Comparison of ENCODE assay signal across 1 cellular context in the genomic region with DNA sequence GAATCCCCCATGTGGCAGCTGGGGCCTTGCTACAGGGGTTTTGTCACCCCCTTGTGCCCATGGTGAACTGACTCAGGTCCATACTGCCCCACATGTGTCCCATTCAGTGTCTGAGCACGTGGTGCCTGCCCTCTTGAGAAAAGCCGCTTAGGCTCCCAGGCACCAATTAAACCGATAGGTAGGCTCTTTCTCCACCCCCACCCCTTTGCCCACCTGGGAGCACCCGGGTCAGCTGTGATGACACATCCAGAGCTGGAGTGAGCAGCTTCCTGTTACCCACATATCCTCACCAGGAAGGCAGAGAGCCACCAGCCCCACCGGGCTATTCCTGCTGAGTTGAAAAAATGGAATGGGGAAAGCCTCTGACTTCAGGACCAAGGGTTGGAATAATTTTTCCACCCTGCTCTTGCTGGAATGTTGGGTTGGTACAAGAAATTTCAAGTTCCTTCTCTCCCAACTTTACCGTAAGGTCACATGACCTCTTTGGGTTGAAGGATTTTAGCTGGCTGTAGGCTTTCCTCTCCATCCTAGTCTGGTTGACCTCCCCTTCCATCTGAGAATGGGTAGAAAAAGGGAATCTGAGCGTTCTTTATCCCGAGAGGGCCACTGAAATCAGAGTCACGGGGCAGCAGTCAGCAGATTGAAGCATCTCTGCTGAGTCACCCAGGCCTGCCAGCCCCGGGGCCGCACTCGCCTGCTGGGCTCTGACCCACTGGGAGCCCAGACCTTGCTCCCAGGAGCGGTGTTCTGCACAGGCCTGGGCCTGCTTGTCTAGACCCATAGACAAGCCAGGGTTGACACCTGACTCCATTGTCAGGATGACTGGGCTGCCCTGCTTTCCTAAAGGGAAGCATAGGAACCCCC.
A peak's percentile ranks its signal among the peaks of the same experiment; 100 is the strongest.
TF ChIP-seq lines count a peak whose summit lies in the region.

No MANE protein-coding gene starts in this region.

TF ChIP-seq in K562, 482 proteins besides CTCF, POLR2A, EP300 and RAD21 (continues in another document):
- TF ChIP-seq CHD4 (IDR thresholded peaks at IDR 0.05; ENCODE audit: insufficient read depth, insufficient replicate concordance, low read depth, low read length, poor library complexity, severe bottlenecking) (no peak), ZNF24 (IDR thresholded peaks at IDR 0.05) (no peak), ZNF212 (CRISPR knock-in tag; IDR thresholded peaks at IDR 0.05) (no peak), JUN (IDR thresholded peaks at IDR 0.05; ENCODE audit: borderline replicate concordance, low read depth, low read length) (peak; percentile 37; the same call in 1 of the 2 replicates), JUN (CRISPR knock-in tag; IDR thresholded peaks at IDR 0.05; ENCODE audit: borderline replicate concordance) (no peak), ZNF134 (CRISPR knock-in tag; conservative IDR thresholded peaks at IDR 0.05) (no peak), TRIM24 (IDR thresholded peaks at IDR 0.05) (peak in 1 of 2 experiments; percentile 29; a peak in 1 of 4 replicates), FOSL1 (tag; conservative IDR thresholded peaks at IDR 0.05) (peak; percentile 74), ZNF165 (CRISPR knock-in tag; IDR thresholded peaks at IDR 0.05; ENCODE audit: borderline replicate concordance) (0 out of 2 replicates have a peak, but pooled peaks have one; percentile 15), ZNF589 (CRISPR knock-in tag; IDR thresholded peaks at IDR 0.05; ENCODE audit: low read depth) (0 out of 2 replicates have a peak, but pooled peaks have one; percentile 51), HMG20B (CRISPR knock-in tag; IDR thresholded peaks at IDR 0.05) (0 out of 2 replicates have a peak, but pooled peaks have one; percentile 76), NFE2 (IDR thresholded peaks at IDR 0.05; ENCODE audit: low read depth) (peak; percentile 90), NR2C2 (CRISPR knock-in tag; IDR thresholded peaks at IDR 0.05) (no peak), NR2C2 (tag; IDR thresholded peaks at IDR 0.05) (peak; percentile 73), RCOR1 (IDR thresholded peaks at IDR 0.05; ENCODE audit: borderline replicate concordance in 1 of 2, low read depth in 2 of 2, low read length in 2 of 2) (peak; percentile 71 to 97; a peak in 3 of 4 replicates), ZFP30 (CRISPR knock-in tag; IDR thresholded peaks at IDR 0.05; ENCODE audit: borderline replicate concordance) (no peak), ZNF395 (CRISPR knock-in tag; IDR thresholded peaks at IDR 0.05) (no peak), C11orf30 (IDR thresholded peaks at IDR 0.05; ENCODE audit: low read depth) (peak; percentile 87), ZC3H4 (CRISPR knock-in tag; IDR thresholded peaks at IDR 0.05; ENCODE audit: borderline replicate concordance) (no peak), GTF2B (IDR thresholded peaks at IDR 0.05; ENCODE audit: extremely low read depth, insufficient read length) (no peak), PHF21A (IDR thresholded peaks at IDR 0.05; ENCODE audit: borderline replicate concordance, low read depth) (peak; percentile 73; the same call in 1 of the 2 replicates), MXD1 (CRISPR knock-in tag; IDR thresholded peaks at IDR 0.05; ENCODE audit: borderline replicate concordance, poor library complexity, severe bottlenecking) (no peak), KDM4B (IDR thresholded peaks at IDR 0.05; ENCODE audit: borderline replicate concordance in 2 of 2, low read depth in 1 of 2) (no peak), POLR3G (IDR thresholded peaks at IDR 0.05; ENCODE audit: extremely low read depth, insufficient read length, insufficient replicate concordance) (no peak), BACH1 (tag; IDR thresholded peaks at IDR 0.05) (peak; percentile 93), MAFK (IDR thresholded peaks at IDR 0.05; ENCODE audit: low read length) (peak; percentile 74), TOE1 (IDR thresholded peaks at IDR 0.05; ENCODE audit: borderline replicate concordance) (peak; percentile 83; the same call in 1 of the 2 replicates), TOE1 (CRISPR knock-in tag; IDR thresholded peaks at IDR 0.05; ENCODE audit: borderline replicate concordance, low read depth) (no peak), ATF7 (IDR thresholded peaks at IDR 0.05) (0 out of 2 replicates have a peak, but pooled peaks have one; percentile 24), ELK3 (CRISPR knock-in tag; IDR thresholded peaks at IDR 0.05) (no peak), CBFA2T2 (conservative IDR thresholded peaks at IDR 0.05) (no peak), IRF2 (CRISPR knock-in tag; IDR thresholded peaks at IDR 0.05) (no peak), HDAC1 (IDR thresholded peaks at IDR 0.05) (0 out of 4 replicates have a peak, but pooled peaks of 1 of the 2 experiments have one; percentile 43), RBM25 (IDR thresholded peaks at IDR 0.05; ENCODE audit: low read depth, low read length, severe bottlenecking) (no peak), SP2 (IDR thresholded peaks at IDR 0.05; ENCODE audit: extremely low read depth, low read depth, low read length, poor library complexity, severe bottlenecking) (no peak), ZNF695 (CRISPR knock-in tag; IDR thresholded peaks at IDR 0.05) (no peak), SNIP1 (IDR thresholded peaks at IDR 0.05; ENCODE audit: low read depth) (no peak), ZNF239 (CRISPR knock-in tag; IDR thresholded peaks at IDR 0.05) (no peak), RAD51 (IDR thresholded peaks at IDR 0.05; ENCODE audit: borderline replicate concordance, low read depth) (peak; percentile 58; the same call in 1 of the 2 replicates), RBM15 (IDR thresholded peaks at IDR 0.05; ENCODE audit: insufficient read depth, low read length) (no peak), TCF3 (CRISPR knock-in tag; IDR thresholded peaks at IDR 0.05) (no peak), TARDBP (IDR thresholded peaks at IDR 0.05) (no peak), CTBP1 (IDR thresholded peaks at IDR 0.05; ENCODE audit: borderline replicate concordance) (0 out of 2 replicates have a peak, but pooled peaks have one; percentile 51), ESRRA (IDR thresholded peaks at IDR 0.05; ENCODE audit: borderline replicate concordance, low read depth) (0 out of 2 replicates have a peak, but pooled peaks have one; percentile 10), E2F5 (CRISPR knock-in tag; IDR thresholded peaks at IDR 0.05) (no peak), CBFB (CRISPR knock-in tag; IDR thresholded peaks at IDR 0.05) (no peak), MITF (IDR thresholded peaks at IDR 0.05) (peak; percentile 37; the same call in 1 of the 2 replicates), SPI1 (IDR thresholded peaks at IDR 0.05; ENCODE audit: borderline replicate concordance, low read depth, low read length) (no peak), FOXP1 (CRISPR knock-in tag; IDR thresholded peaks at IDR 0.05) (no peak)
- TF ChIP-seq, protein P1, sequence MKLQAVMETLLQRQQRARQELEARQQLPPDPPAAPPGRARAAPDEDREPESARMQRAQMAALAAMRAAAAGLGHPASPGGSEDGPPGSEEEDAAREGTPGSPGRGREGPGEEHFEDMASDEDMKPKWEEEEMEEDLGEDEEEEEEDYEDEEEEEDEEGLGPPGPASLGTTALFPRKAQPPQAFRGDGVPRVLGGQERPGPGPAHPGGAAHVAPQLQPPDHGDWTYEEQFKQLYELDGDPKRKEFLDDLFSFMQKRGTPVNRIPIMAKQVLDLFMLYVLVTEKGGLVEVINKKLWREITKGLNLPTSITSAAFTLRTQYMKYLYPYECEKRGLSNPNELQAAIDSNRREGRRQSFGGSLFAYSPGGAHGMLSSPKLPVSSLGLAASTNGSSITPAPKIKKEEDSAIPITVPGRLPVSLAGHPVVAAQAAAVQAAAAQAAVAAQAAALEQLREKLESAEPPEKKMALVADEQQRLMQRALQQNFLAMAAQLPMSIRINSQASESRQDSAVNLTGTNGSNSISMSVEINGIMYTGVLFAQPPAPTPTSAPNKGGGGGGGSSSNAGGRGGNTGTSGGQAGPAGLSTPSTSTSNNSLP (IDR thresholded peaks at IDR 0.05; ENCODE audit: borderline replicate concordance, low read depth, low read length), result no peak
- TF ChIP-seq, protein P2, sequence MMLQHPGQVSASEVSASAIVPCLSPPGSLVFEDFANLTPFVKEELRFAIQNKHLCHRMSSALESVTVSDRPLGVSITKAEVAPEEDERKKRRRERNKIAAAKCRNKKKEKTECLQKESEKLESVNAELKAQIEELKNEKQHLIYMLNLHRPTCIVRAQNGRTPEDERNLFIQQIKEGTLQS (IDR thresholded peaks at IDR 0.05), result peak; percentile 56
- TF ChIP-seq, protein P2 (CRISPR knock-in tag; conservative IDR thresholded peaks at IDR 0.05), result no peak
- TF ChIP-seq, protein P3, sequence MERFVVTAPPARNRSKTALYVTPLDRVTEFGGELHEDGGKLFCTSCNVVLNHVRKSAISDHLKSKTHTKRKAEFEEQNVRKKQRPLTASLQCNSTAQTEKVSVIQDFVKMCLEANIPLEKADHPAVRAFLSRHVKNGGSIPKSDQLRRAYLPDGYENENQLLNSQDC (CRISPR knock-in tag; IDR thresholded peaks at IDR 0.05), result no peak
- TF ChIP-seq, protein P4, sequence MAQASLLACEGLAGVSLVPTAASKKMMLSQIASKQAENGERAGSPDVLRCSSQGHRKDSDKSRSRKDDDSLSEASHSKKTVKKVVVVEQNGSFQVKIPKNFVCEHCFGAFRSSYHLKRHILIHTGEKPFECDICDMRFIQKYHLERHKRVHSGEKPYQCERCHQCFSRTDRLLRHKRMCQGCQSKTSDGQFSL (CRISPR knock-in tag; IDR thresholded peaks at IDR 0.05), result no peak
- TF ChIP-seq, protein P4 (tag; IDR thresholded peaks at IDR 0.05), result peak in 1 of 2 experiments; percentile 7; a peak in 1 of 4 replicates
